8 cellular contexts compared by ENCODE assay signal in genomic region chr6:25070547-25071366, GRCh38.
DNase-seq lines count a peak whose midpoint lies in the region; TF ChIP-seq lines count a peak whose summit lies in the region.

No MANE protein-coding gene starts in this region.

- no peaks in the 10 kb centered on the region for H3K9me2 ChIP-seq in DOHH2 (replicated peaks; ENCODE audit: control insufficient read depth, low read length)

- peak; percentile 91 for TF ChIP-seq CTCF in DOHH2 (IDR thresholded peaks at IDR 0.05; ENCODE audit: low read depth, low read length, poor library complexity, severe bottlenecking)
- TF ChIP-seq CTCF in osteoblast (IDR thresholded peaks at IDR 0.05; ENCODE audit: extremely low read depth, low read depth, low read length), result peak; percentile 94
- peak; percentile 88 to 90 for TF ChIP-seq CTCF in tibial artery (IDR thresholded peaks at IDR 0.05)

- intact Hi-C loops in activated T-helper 2 cell treated with anti-CD3 and anti-CD28 coated beads, Interferon-gamma antibody, Interleukin-2, Interleukin-4, amounts not matched to agents 10 μg/mL and 5 μg/mL and 100 μg/mL, durations not matched to agents 14 hours and 24 hours and 36 hours (cut with micrococcal nuclease), result loop anchor here (1.0 to 10.0 kb wide), 7 partner anchors 14 to 488 kb away; partner anchors contain the start of gene GMNN
- intact Hi-C loops in tibial artery (cut with DNase I; ENCODE audit: low total_unique reads), result loop anchor here (2.0 kb wide), 1 partner anchor 214 kb away; no protein-coding TSS in a partner anchor

- H3K4me2 ChIP-seq in DOHH2 (ENCODE audit: low read length) (peak overlapping the region; percentile 64), osteoblast (ENCODE audit: insufficient read depth, low read length) (peak overlapping the region; percentile 69)

- H3K4me1 Mint-ChIP-seq in activated T-helper 2 cell treated with anti-CD3 and anti-CD28 coated beads, Interferon-gamma antibody, Interleukin-2, Interleukin-4, amounts not matched to agents 10 μg/mL and 5 μg/mL and 100 μg/mL, durations not matched to agents 14 hours and 24 hours and 36 hours (ENCODE audit: low read depth), result peaks cover 8% of the 10 kb centered on the region

- peak overlapping the region; percentile 77 for H3K27ac Mint-ChIP-seq in activated T-helper 2 cell treated with anti-CD3 and anti-CD28 coated beads, Interferon-gamma antibody, Interleukin-2, Interleukin-4, amounts not matched to agents 10 μg/mL and 5 μg/mL and 100 μg/mL, durations not matched to agents 14 hours and 24 hours and 36 hours

- peaks cover 3% of the 10 kb centered on the region for H3K4me1 ChIP-seq in DOHH2 (ENCODE audit: control insufficient read depth, low read length)
- no peaks in the 10 kb centered on the region for H3K4me1 ChIP-seq in osteoblast (ENCODE audit: insufficient read depth, low read length)
- no peaks in the 10 kb centered on the region for H3K4me1 ChIP-seq in tibial artery

- H4K20me1 ChIP-seq in DOHH2 (ENCODE audit: control insufficient read depth, insufficient read depth, low read depth, low read length), result no peaks in the 10 kb centered on the region
- no peaks in the 10 kb centered on the region for H4K20me1 ChIP-seq in osteoblast (ENCODE audit: insufficient read depth, low read length)

- H3K27me3 ChIP-seq in DOHH2 (ENCODE audit: control insufficient read depth, low read length), result no peaks in the 10 kb centered on the region
- no peaks in the 10 kb centered on the region for H3K27me3 ChIP-seq in MG63
- no peaks in the 10 kb centered on the region for H3K27me3 ChIP-seq in osteoblast (ENCODE audit: insufficient read depth, low read length)
- H3K27me3 ChIP-seq in tibial artery, result no peaks in the 10 kb centered on the region

- peak overlapping the region; percentile 45 for H3K4me3 ChIP-seq in DOHH2 (ENCODE audit: low read length)
- H3K4me3 ChIP-seq in MG63, result no peak overlapping the region
- H3K4me3 ChIP-seq in osteoblast (ENCODE audit: insufficient read depth, low read length), result peak overlapping the region; percentile 29
- H3K4me3 ChIP-seq in tibial artery, result no peak overlapping the region

- peaks cover 5% of the 10 kb centered on the region for H3K27me3 Mint-ChIP-seq in activated T-helper 2 cell treated with anti-CD3 and anti-CD28 coated beads, Interferon-gamma antibody, Interleukin-2, Interleukin-4, amounts not matched to agents 10 μg/mL and 5 μg/mL and 100 μg/mL, durations not matched to agents 14 hours and 24 hours and 36 hours (ENCODE audit: low read depth)

- H3K9me3 Mint-ChIP-seq in activated T-helper 2 cell treated with anti-CD3 and anti-CD28 coated beads, Interferon-gamma antibody, Interleukin-2, Interleukin-4, amounts not matched to agents 10 μg/mL and 5 μg/mL and 100 μg/mL, durations not matched to agents 14 hours and 24 hours and 36 hours, result peaks cover 5% of the 10 kb centered on the region

- DNase-seq in H4 (ENCODE audit: low spot score), result peak; percentile 66
- DNase-seq in MG63, result peak; percentile 30
- peak; percentile 58 to 80 for DNase-seq in SHP77 (lab: John Stamatoyannopoulos, UW)
- DNase-seq in activated T-helper 2 cell treated with anti-CD3 and anti-CD28 coated beads, Interferon-gamma antibody, Interleukin-2, Interleukin-4, amounts not matched to agents 10 μg/mL and 5 μg/mL and 100 μg/mL, durations not matched to agents 14 hours and 24 hours and 36 hours (ENCODE audit: low spot score), result peak; percentile 74
- DNase-seq in foreskin melanocyte, result peak; percentile 64
- DNase-seq in osteoblast (ENCODE audit: insufficient read length, low spot score, missing footprints), result peak; percentile 79
- DNase-seq in tibial artery, result peak; percentile 80 to 86

- no peaks in the 10 kb centered on the region for H3K36me3 ChIP-seq in DOHH2 (ENCODE audit: control insufficient read depth, low read length)
- no peaks in the 10 kb centered on the region for H3K36me3 ChIP-seq in MG63
- no peaks in the 10 kb centered on the region for H3K36me3 ChIP-seq in osteoblast (ENCODE audit: insufficient read depth, low read length)
- H3K36me3 ChIP-seq in tibial artery, result no peaks in the 10 kb centered on the region

- peaks cover 3% of the 10 kb centered on the region for H3K36me3 Mint-ChIP-seq in activated T-helper 2 cell treated with anti-CD3 and anti-CD28 coated beads, Interferon-gamma antibody, Interleukin-2, Interleukin-4, amounts not matched to agents 10 μg/mL and 5 μg/mL and 100 μg/mL, durations not matched to agents 14 hours and 24 hours and 36 hours (ENCODE audit: low read depth)

- H3F3A ChIP-seq in DOHH2 (ENCODE audit: control insufficient read depth, insufficient read depth), result no peaks in the 10 kb centered on the region

- H3K4me3 Mint-ChIP-seq in activated T-helper 2 cell treated with anti-CD3 and anti-CD28 coated beads, Interferon-gamma antibody, Interleukin-2, Interleukin-4, amounts not matched to agents 10 μg/mL and 5 μg/mL and 100 μg/mL, durations not matched to agents 14 hours and 24 hours and 36 hours (ENCODE audit: low read depth), result no peak overlapping the region

- H3K9me3 ChIP-seq in DOHH2 (ENCODE audit: control insufficient read depth, insufficient read depth, low read length) (peaks cover 7% of the 10 kb centered on the region; the same call in 1 of the 2 replicates), MG63 (no peaks in the 10 kb centered on the region), osteoblast (ENCODE audit: low read depth, low read length) (no peaks in the 10 kb centered on the region), tibial artery (no peaks in the 10 kb centered on the region)

- H3K27ac ChIP-seq in DOHH2 (ENCODE audit: low read depth, low read length) (peak overlapping the region; percentile 33), osteoblast (ENCODE audit: low read depth, low read length) (no peak overlapping the region), tibial artery (no peak overlapping the region)

- peak overlapping the region; percentile 63 for H2AFZ ChIP-seq in osteoblast (ENCODE audit: low read length)

- H3K79me2 ChIP-seq in DOHH2 (ENCODE audit: control insufficient read depth, low read length), result no peaks in the 10 kb centered on the region
- no peaks in the 10 kb centered on the region for H3K79me2 ChIP-seq in osteoblast (ENCODE audit: insufficient read depth, low read length)

Comparison
In these comparisons a context has a peak if more than half of its experiments do, and no peak if none do; other contexts are left out.
1. H3K4me3 ChIP-seq: peak in DOHH2 (single experiment) and osteoblast (single experiment); none in MG63 (single experiment) and tibial artery (0 of 2).
2. DNase-seq: peak in every context shown above with its lines; median percentile 83 in tibial artery; 79 in osteoblast; 74 in activated T-helper 2 cell treated with anti-CD3 and anti-CD28 coated beads, Interferon-gamma antibody, Interleukin-2, Interleukin-4, amounts not matched to agents 10 μg/mL and 5 μg/mL and 100 μg/mL, durations not matched to agents 14 hours and 24 hours and 36 hours; 69 in SHP77; 66 in H4; 64 in foreskin melanocyte; 30 in MG63.
3. Peak in every context shown above with its lines, with median percentiles within 50 percentile points of each other: CTCF ChIP-seq.